ENCODE assay signal across 1 cellular context in the genomic region with DNA sequence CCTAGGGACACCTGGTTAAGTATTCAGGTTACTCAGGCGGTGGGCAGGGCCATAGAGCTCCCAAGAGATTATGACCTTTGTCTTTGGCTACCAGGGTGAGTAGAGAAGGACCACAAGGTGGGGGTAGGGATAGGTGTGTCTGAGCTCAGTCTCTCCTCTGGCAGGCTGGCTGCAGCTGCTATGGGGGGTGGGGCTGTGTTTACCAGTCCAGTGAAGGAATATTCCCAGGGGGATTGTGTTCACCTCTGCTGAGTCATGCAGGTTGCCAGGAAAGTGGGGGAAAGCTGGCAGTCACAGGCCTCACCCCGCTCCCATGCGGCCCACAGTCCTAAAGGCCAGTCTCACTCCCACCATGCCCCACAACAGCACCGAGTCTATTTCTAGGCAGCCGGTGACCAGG.
TF ChIP-seq lines count a peak whose summit lies in the region.

No MANE protein-coding gene starts in this region.

TF ChIP-seq in HepG2, 621 proteins besides CTCF, POLR2A, EP300 and RAD21 (continued from another document):
- TF ChIP-seq, protein P1, sequence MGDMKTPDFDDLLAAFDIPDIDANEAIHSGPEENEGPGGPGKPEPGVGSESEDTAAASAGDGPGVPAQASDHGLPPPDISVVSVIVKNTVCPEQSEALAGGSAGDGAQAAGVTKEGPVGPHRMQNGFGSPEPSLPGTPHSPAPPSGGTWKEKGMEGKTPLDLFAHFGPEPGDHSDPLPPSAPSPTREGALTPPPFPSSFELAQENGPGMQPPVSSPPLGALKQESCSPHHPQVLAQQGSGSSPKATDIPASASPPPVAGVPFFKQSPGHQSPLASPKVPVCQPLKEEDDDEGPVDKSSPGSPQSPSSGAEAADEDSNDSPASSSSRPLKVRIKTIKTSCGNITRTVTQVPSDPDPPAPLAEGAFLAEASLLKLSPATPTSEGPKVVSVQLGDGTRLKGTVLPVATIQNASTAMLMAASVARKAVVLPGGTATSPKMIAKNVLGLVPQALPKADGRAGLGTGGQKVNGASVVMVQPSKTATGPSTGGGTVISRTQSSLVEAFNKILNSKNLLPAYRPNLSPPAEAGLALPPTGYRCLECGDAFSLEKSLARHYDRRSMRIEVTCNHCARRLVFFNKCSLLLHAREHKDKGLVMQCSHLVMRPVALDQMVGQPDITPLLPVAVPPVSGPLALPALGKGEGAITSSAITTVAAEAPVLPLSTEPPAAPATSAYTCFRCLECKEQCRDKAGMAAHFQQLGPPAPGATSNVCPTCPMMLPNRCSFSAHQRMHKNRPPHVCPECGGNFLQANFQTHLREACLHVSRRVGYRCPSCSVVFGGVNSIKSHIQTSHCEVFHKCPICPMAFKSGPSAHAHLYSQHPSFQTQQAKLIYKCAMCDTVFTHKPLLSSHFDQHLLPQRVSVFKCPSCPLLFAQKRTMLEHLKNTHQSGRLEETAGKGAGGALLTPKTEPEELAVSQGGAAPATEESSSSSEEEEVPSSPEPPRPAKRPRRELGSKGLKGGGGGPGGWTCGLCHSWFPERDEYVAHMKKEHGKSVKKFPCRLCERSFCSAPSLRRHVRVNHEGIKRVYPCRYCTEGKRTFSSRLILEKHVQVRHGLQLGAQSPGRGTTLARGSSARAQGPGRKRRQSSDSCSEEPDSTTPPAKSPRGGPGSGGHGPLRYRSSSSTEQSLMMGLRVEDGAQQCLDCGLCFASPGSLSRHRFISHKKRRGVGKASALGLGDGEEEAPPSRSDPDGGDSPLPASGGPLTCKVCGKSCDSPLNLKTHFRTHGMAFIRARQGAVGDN (CRISPR knock-in tag; IDR thresholded peaks at IDR 0.05) = peak; percentile 25; the same call in 1 of the 2 replicates
- TF ChIP-seq MAFG (CRISPR knock-in tag; IDR thresholded peaks at IDR 0.05) (peak; percentile 53; the same call in 1 of the 2 replicates), NFE2 (CRISPR knock-in tag; IDR thresholded peaks at IDR 0.05) (0 out of 2 replicates have a peak, but pooled peaks have one; percentile 12), TP53 (CRISPR knock-in tag; conservative IDR thresholded peaks at IDR 0.05) (no peak), ZNF616 (CRISPR knock-in tag; IDR thresholded peaks at IDR 0.05; ENCODE audit: low read depth) (no peak), ZMYM4 (CRISPR knock-in tag; IDR thresholded peaks at IDR 0.05) (peak; percentile 37; the same call in 1 of the 2 replicates), ZNF253 (CRISPR knock-in tag; IDR thresholded peaks at IDR 0.05; ENCODE audit: borderline replicate concordance) (no peak), ZSCAN12 (CRISPR knock-in tag; IDR thresholded peaks at IDR 0.05) (no peak)
- TF ChIP-seq, protein P2, sequence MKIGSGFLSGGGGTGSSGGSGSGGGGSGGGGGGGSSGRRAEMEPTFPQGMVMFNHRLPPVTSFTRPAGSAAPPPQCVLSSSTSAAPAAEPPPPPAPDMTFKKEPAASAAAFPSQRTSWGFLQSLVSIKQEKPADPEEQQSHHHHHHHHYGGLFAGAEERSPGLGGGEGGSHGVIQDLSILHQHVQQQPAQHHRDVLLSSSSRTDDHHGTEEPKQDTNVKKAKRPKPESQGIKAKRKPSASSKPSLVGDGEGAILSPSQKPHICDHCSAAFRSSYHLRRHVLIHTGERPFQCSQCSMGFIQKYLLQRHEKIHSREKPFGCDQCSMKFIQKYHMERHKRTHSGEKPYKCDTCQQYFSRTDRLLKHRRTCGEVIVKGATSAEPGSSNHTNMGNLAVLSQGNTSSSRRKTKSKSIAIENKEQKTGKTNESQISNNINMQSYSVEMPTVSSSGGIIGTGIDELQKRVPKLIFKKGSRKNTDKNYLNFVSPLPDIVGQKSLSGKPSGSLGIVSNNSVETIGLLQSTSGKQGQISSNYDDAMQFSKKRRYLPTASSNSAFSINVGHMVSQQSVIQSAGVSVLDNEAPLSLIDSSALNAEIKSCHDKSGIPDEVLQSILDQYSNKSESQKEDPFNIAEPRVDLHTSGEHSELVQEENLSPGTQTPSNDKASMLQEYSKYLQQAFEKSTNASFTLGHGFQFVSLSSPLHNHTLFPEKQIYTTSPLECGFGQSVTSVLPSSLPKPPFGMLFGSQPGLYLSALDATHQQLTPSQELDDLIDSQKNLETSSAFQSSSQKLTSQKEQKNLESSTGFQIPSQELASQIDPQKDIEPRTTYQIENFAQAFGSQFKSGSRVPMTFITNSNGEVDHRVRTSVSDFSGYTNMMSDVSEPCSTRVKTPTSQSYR (CRISPR knock-in tag; IDR thresholded peaks at IDR 0.05; ENCODE audit: borderline replicate concordance) = peak; percentile 67; the same call in 1 of the 2 replicates
TF ChIP-seq in HepG2: peak in this region for 7.
